ENCODE assay signal across 23 cellular contexts in the genomic region with DNA sequence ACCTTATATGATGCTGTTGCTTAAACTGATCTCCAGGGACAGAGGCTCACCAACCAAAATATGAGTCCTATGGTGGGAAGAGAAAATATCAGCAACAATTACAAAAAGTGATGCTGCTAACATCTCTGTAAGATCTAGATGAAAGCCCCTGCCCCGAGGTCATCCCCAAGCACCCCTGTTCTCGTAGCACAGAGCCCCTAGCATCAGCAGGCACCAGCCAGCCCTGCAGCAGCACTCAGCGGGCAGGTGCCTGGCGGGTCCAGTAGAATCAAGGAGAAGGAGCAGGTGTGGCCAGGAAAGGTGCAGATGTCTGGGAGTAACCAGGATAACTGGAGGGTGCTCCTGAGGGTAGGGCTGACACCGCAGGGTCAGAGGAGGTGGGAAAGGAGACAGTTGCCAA.
DNase-seq lines count a peak whose midpoint lies in the region; ATAC-seq and TF ChIP-seq lines count a peak whose summit lies in the region.
"Had no signal": no experiment of that assay in that cellular context is flagged by ENCODE, and none has a peak within 500 bp of the region (broad histone marks: within the 10 kb centered on the region; RNA-seq: fewer than 3 reads in every experiment).

No MANE protein-coding gene starts in this region.

- no peak for TF ChIP-seq CTCF in esophagus muscularis mucosa (IDR thresholded peaks at IDR 0.05)

- H3K9me3 ChIP-seq in esophagus muscularis mucosa: peaks cover 0 to 9% (median 4%) of the 10 kb centered on the region in 4 donors
- H3K9me3 ChIP-seq: Caco-2 had no signal

- no peak overlapping the region for H3K4me3 ChIP-seq in H7 (ENCODE audit: insufficient read depth, low read depth, low read length)
- no peak overlapping the region for H3K4me3 ChIP-seq in esophagus muscularis mucosa
- H3K4me3 ChIP-seq: BLaER1 treated with 17β-estradiol and CSF1 and Interleukin-3, amounts not matched to agents 10 nM and 100 nM; GM12878 had no signal

- ATAC-seq in HG02623 (IDR thresholded peaks at IDR 0.05; ENCODE audit: unreplicated experiment) (no peak), GM19351 (IDR thresholded peaks at IDR 0.05; ENCODE audit: unreplicated experiment) (no peak), GM21423 (IDR thresholded peaks at IDR 0.05; ENCODE audit: unreplicated experiment) (no peak)
- ATAC-seq: CD8-positive, alpha-beta T cell; GM12878 had no signal

- no peak for TF ChIP-seq POLR2A in esophagus muscularis mucosa (IDR thresholded peaks at IDR 0.05; ENCODE audit: low read depth)

- no peak for TF ChIP-seq EP300 in esophagus muscularis mucosa (IDR thresholded peaks at IDR 0.05)

- intact Hi-C loops in esophagus muscularis mucosa (cut with DNase I): no loop called here

- no peak overlapping the region for H3K27ac ChIP-seq in esophagus muscularis mucosa (replicated peaks in 1 of 4)
- H3K27ac ChIP-seq: BLaER1 treated with 17β-estradiol and CSF1 and Interleukin-3, amounts not matched to agents 10 nM and 100 nM; C4-2B had no signal

- H3K36me3 ChIP-seq in H7 (replicated peaks; ENCODE audit: control insufficient read depth, insufficient read depth, low read length): no peaks in the 10 kb centered on the region
- H3K36me3 ChIP-seq in esophagus muscularis mucosa: no peaks in the 10 kb centered on the region
- H3K36me3 ChIP-seq: BLaER1 treated with 17β-estradiol and CSF1 and Interleukin-3, amounts not matched to agents 10 nM and 100 nM had no signal

- DNase-seq in D341Med (ENCODE audit: low spot score): peak; percentile 9
- DNase-seq in H7: peak; percentile 20
- peak; percentile 89 for DNase-seq in esophagus muscularis mucosa (ENCODE audit: extremely low spot score)
- peak; percentile 33 for DNase-seq in mesenteric fat pad (ENCODE audit: low spot score)
- DNase-seq: 8988T; ACHN; Caco-2; Calu3; CD4-positive, alpha-beta T cell; CD8-positive, alpha-beta T cell; DMS 273 treated with DMSO at 0.1 percent for 48 hours; DMS153; DMS53; DMS79; DND-41; EL; GDM1 had no signal

- H3K27me3 ChIP-seq in H7 (ENCODE audit: control insufficient read depth, insufficient read depth, low read length) (no peaks in the 10 kb centered on the region), esophagus muscularis mucosa (no peaks in the 10 kb centered on the region)
- H3K27me3 ChIP-seq: BLaER1 treated with 17β-estradiol and CSF1 and Interleukin-3, amounts not matched to agents 10 nM and 100 nM had no signal

- WGBS in esophagus muscularis mucosa: 74% methylated on average over 5 of the region's 5 CpGs

- no peaks in the 10 kb centered on the region for H3K4me1 ChIP-seq in esophagus muscularis mucosa
- H3K4me1 ChIP-seq: Caco-2 had no signal

Comparison
In these comparisons a context has a peak if more than half of its experiments do, and no peak if none do; other contexts are left out.
1. DNase-seq: peak in every context shown above with its lines; median percentile 89 in esophagus muscularis mucosa; 33 in mesenteric fat pad; 20 in H7; 9 in D341Med.